In genomic region chr9:121466142-121466541, GRCh38 we compare ENCODE assay signal across 29 cellular contexts. TPM values are rescaled to one million over a fixed set of nuclear protein-coding genes. Genes with fewer than 3 reads are reported as not detected.
"Had no signal": no experiment of that assay in that cellular context is flagged by ENCODE, and none has a peak within 500 bp of the region (broad histone marks: within the 10 kb centered on the region; RNA-seq: fewer than 3 reads in every experiment).

No MANE protein-coding gene starts in this region.

- ATAC-seq: effector memory CD8-positive, alpha-beta T cell; esophagus mucosa; foreskin keratinocyte; gastrocnemius medialis; gastroesophageal sphincter; heart left ventricle had no signal

- H3K9me3 ChIP-seq: colonic mucosa, esophagus muscularis mucosa, esophagus squamous epithelium, gastrocnemius medialis, gastroesophageal sphincter, heart left ventricle, heart right ventricle had no signal

- H3K27me3 Mint-ChIP-seq: dendritic cell treated with granulocyte-macrophage colony-stimulating factor and Interleukin-4, amounts not matched to agents 40 ng/mL and 50 ng/mL, for 4 days had no signal

- H3K4me1 ChIP-seq: colonic mucosa, foreskin keratinocyte had no signal

- H3K27ac Mint-ChIP-seq: dendritic cell treated with granulocyte-macrophage colony-stimulating factor and Interleukin-4, amounts not matched to agents 40 ng/mL and 50 ng/mL, for 4 days; effector memory CD8-positive, alpha-beta T cell; endodermal cell had no signal

- H3K4me1 Mint-ChIP-seq: endodermal cell had no signal

- H3K27ac ChIP-seq: colonic mucosa, coronary artery, dorsolateral prefrontal cortex, epithelial cell of prostate, esophagus muscularis mucosa, foreskin keratinocyte, gastroesophageal sphincter had no signal

- H3K9me3 Mint-ChIP-seq: dendritic cell treated with granulocyte-macrophage colony-stimulating factor and Interleukin-4, amounts not matched to agents 40 ng/mL and 50 ng/mL, for 4 days; effector memory CD8-positive, alpha-beta T cell; endodermal cell had no signal

- H3K4me3 Mint-ChIP-seq: dendritic cell treated with granulocyte-macrophage colony-stimulating factor and Interleukin-4, amounts not matched to agents 40 ng/mL and 50 ng/mL, for 4 days; effector memory CD8-positive, alpha-beta T cell; endodermal cell had no signal

- DNase-seq: colonic mucosa; cortex of kidney; dermis blood vessel endothelial cell; dorsolateral prefrontal cortex; effector CD4-positive, alpha-beta T cell; effector CD8-positive, alpha-beta T cell; effector memory CD4-positive, alpha-beta T cell; effector memory CD8-positive, alpha-beta T cell; endodermal cell; erythroblast; esophagus squamous epithelium; foreskin fibroblast; foreskin keratinocyte; foreskin melanocyte; gastrocnemius medialis; glutamatergic neuron; head of caudate nucleus; heart left ventricle; heart right ventricle had no signal

- H3K4me3 ChIP-seq: colonic mucosa, coronary artery, dorsolateral prefrontal cortex, esophagus muscularis mucosa, esophagus squamous epithelium, gastrocnemius medialis, gastroesophageal sphincter, heart left ventricle, heart right ventricle had no signal

- H3K36me3 ChIP-seq: colonic mucosa, esophagus muscularis mucosa, esophagus squamous epithelium, gastrocnemius medialis, gastroesophageal sphincter had no signal

- H3K27me3 ChIP-seq: colonic mucosa, dorsolateral prefrontal cortex, esophagus muscularis mucosa, esophagus squamous epithelium, gastroesophageal sphincter, heart left ventricle, heart right ventricle had no signal

RNA-seq across cellular contexts. Expression of gene GGTA1, which starts 33.5 kb away (rescaled TPM):
- total RNA-seq: endodermal cell, endothelial cell of umbilical vein, epithelial cell of proximal tubule, fibroblast of lung, fibroblast of villous mesenchyme, foreskin keratinocyte had no signal
